In the genomic region with DNA sequence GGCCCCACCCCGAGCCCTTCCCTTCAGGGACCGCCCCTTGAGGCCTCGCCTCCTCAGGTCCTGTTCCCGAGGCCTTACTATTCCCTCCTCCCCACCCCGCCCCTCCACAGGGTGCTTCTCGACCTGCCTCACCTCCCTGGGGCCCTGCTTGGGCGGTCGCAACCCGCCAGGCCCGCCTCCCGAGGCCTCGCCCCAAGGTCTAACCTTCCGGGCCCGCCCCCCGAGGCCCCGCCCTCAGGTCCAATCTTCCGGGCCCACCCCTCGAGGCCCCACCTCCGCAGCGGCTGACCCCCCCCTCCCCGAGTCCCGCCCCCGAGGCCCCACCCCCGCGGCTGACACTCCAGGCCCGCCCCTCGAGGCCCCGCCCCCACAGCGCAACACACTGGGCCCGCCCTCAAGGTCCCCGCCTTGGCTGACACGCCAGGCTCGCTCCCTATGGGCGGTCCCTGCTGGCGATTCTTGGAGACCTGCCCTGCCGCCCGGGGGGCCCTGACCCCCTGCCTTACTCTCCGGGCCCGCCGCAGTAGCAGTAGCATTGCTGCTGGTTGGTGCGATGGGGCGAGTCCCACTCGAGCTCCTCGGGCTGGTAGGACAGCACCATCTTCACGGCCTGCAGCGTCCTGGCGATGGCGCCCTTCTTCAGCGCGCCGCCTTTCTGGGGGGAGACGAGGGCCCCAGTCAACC, we compare ENCODE assay signal across 8 cellular contexts.
DNase-seq lines count a peak whose midpoint lies in the region; ATAC-seq and TF ChIP-seq lines count a peak whose summit lies in the region.

No MANE protein-coding gene starts in this region.

- peak; percentile 88 for ATAC-seq in HG02588 (IDR thresholded peaks at IDR 0.05; ENCODE audit: unreplicated experiment)

- TF ChIP-seq CTCF in GM12874 (IDR thresholded peaks at IDR 0.05; ENCODE audit: insufficient read depth, low read depth, low read length), result peak; percentile 72
- peak; percentile 65 for TF ChIP-seq CTCF in choroid plexus epithelial cell (conservative IDR thresholded peaks at IDR 0.05; ENCODE audit: low read depth, low read length)

- peak overlapping the region; percentile 85 for H3K27ac ChIP-seq in layer of hippocampus (ENCODE audit: low read depth, low read length)

- H3K27me3 ChIP-seq in layer of hippocampus (ENCODE audit: control insufficient read depth, insufficient read depth, low read length), result no peaks in the 10 kb centered on the region

- H3K4me3 ChIP-seq in choroid plexus epithelial cell (ENCODE audit: low read depth, low read length), result peak overlapping the region; percentile 68

- DNase-seq in NCI-H1436 (lab: John Stamatoyannopoulos, UW), result peak; percentile 86
- DNase-seq in activated CD4-positive, alpha-beta T cell treated with anti-CD3 and anti-CD28 coated beads for 24 hours (ENCODE audit: low read depth in 2 of 2), result peak; percentile 96 to 97
- DNase-seq in choroid plexus epithelial cell (ENCODE audit: low read depth), result peak; percentile 98
- peak; percentile 95 to 98 (median 96) for DNase-seq in stimulated activated CD4-positive, alpha-beta T cell treated with anti-CD3 and anti-CD28 coated beads, Interleukin-1b, Interleukin-23, amount 100 ng/mL, for 24 hours (ENCODE audit: low read depth in 4 of 4, low spot score in 1 of 4)
- no peak for DNase-seq in NCI-H146 (lab: John Stamatoyannopoulos, UW)
